10 cellular contexts compared by ENCODE assay signal in the genomic region with DNA sequence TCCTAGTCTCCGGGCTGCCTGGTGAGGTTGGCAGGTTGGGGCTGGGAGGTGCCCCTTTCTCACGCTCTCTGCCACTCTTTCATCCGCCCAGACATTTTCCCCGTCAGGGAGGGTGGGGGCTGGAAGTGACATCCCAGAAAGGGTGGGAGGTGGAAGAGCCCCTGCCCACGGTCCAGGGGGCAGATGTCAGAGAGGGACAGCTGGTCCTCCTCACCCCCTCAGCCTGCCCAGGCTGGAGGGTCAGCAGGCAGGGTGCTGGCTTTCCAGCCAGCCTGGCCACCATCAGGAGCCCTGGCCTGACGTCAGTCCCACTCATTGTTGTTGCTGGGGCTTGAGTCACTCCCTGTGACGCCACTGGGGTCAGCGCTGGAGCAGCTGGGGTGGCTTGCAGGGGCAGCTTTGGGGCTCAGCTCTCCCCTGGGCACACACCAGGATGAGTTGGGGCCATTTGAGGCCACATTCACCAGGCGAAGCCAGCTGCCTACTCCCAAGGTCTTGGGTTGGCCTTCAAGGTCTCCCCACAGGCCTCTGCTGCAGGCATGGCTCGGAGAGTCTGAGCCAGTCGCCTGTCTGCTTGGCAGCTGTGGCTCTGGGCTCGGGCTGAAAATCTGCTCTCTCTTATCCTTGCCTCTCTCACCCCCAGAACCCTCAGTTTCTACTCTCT. TPM values are rescaled to one million over a fixed set of nuclear protein-coding genes. Genes with fewer than 3 reads are reported as not detected.
DNase-seq lines count a peak whose midpoint lies in the region; ATAC-seq and TF ChIP-seq lines count a peak whose summit lies in the region.
"Had no signal": no experiment of that assay in that cellular context is flagged by ENCODE, and none has a peak within 500 bp of the region (broad histone marks: within the 10 kb centered on the region; RNA-seq: fewer than 3 reads in every experiment).

No MANE protein-coding gene starts in this region.

- H3K4me3 ChIP-seq in tibial artery: no peak overlapping the region
- H3K4me3 ChIP-seq: left lung had no signal

- peak; percentile 65 for DNase-seq in RPMI7951 (ENCODE audit: low read depth)
- DNase-seq in dermis microvascular lymphatic vessel endothelial cell (ENCODE audit: low read depth in 2 of 2): peak; percentile 74 to 86
- DNase-seq in lung microvascular endothelial cell (ENCODE audit: low read depth in 2 of 2): peak; percentile 87 to 92
- no peak for DNase-seq in tibial artery
- DNase-seq in iPS-NIHi11 (ENCODE audit: low spot score): no peak
- no peak for DNase-seq in NCI-H345 (lab: John Stamatoyannopoulos, UW)
- DNase-seq: effector memory CD8-positive, alpha-beta T cell; KG1; left lung had no signal

- peak overlapping the region; percentile 24 to 59 for H3K27ac ChIP-seq in tibial artery
- H3K27ac ChIP-seq: left lung had no signal

- ATAC-seq in HG03097 (IDR thresholded peaks at IDR 0.05; ENCODE audit: low FRiP score, unreplicated experiment): no peak
- ATAC-seq: effector memory CD8-positive, alpha-beta T cell; left lung had no signal

- H3K36me3 ChIP-seq in tibial artery: peaks cover 5 to 9% (median 8%) of the 10 kb centered on the region in 3 donors

- TF ChIP-seq CTCF in tibial artery (IDR thresholded peaks at IDR 0.05): no peak

- no peaks in the 10 kb centered on the region for H3K9me3 ChIP-seq in tibial artery
- H3K9me3 ChIP-seq: left lung had no signal

- H3K4me1 ChIP-seq in tibial artery: peaks cover 0 to 2% (median 0%) of the 10 kb centered on the region in 4 donors

- no peaks in the 10 kb centered on the region for H3K27me3 ChIP-seq in tibial artery

- intact Hi-C loops in tibial artery (cut with DNase I; ENCODE audit: low total_unique reads): no loop called here

RNA-seq across cellular contexts. Expression of a gene that starts 5.7 kb away (rescaled TPM):
- total RNA-seq in RPMI7951 (2014; rRNA removed; shearing (Covaris generic)): 46.5 and 56.1 TPM in 2 replicates
- total RNA-seq in dermis microvascular lymphatic vessel endothelial cell (52.8 and 58.3 TPM in 2 replicates), lung microvascular endothelial cell (41.8 and 66.5 TPM in 2 replicates)

RNA-seq across cellular contexts. Expression of a gene that starts 12.9 kb away (rescaled TPM):
- 3.0 and 5.6 TPM in 2 replicates for total RNA-seq in RPMI7951 (2014; rRNA removed; shearing (Covaris generic))
- total RNA-seq in dermis microvascular lymphatic vessel endothelial cell: 0.77 and 1.1 TPM in 2 replicates
- 0.65 and 2.0 TPM in 2 replicates for total RNA-seq in lung microvascular endothelial cell

RNA-seq across cellular contexts. Expression of a gene that starts 15.4 kb away (rescaled TPM):
- not detected in 2 replicates for total RNA-seq in RPMI7951 (2014; rRNA removed; shearing (Covaris generic))
- under 0.01 TPM in 2 replicates for total RNA-seq in dermis microvascular lymphatic vessel endothelial cell
- under 0.01 TPM in 1 of 2 replicates, not detected in the other for total RNA-seq in lung microvascular endothelial cell

RNA-seq across cellular contexts. Expression of a gene that starts 57.4 kb away (rescaled TPM):
- 0.20 and 0.24 TPM in 2 replicates for total RNA-seq in RPMI7951 (2014; rRNA removed; shearing (Covaris generic))
- 19.4 and 34.0 TPM in 2 replicates for total RNA-seq in dermis microvascular lymphatic vessel endothelial cell
- total RNA-seq in lung microvascular endothelial cell: 17.9 and 26.4 TPM in 2 replicates

Comparison
In these comparisons a context has a peak if more than half of its experiments do, and no peak if none do; other contexts are left out.
1. DNase-seq: peak in RPMI7951 (single experiment), dermis microvascular lymphatic vessel endothelial cell (2 of 2) and lung microvascular endothelial cell (2 of 2); none in tibial artery (0 of 2), iPS-NIHi11 (single experiment) and NCI-H345 (single experiment).